In the genomic region with DNA sequence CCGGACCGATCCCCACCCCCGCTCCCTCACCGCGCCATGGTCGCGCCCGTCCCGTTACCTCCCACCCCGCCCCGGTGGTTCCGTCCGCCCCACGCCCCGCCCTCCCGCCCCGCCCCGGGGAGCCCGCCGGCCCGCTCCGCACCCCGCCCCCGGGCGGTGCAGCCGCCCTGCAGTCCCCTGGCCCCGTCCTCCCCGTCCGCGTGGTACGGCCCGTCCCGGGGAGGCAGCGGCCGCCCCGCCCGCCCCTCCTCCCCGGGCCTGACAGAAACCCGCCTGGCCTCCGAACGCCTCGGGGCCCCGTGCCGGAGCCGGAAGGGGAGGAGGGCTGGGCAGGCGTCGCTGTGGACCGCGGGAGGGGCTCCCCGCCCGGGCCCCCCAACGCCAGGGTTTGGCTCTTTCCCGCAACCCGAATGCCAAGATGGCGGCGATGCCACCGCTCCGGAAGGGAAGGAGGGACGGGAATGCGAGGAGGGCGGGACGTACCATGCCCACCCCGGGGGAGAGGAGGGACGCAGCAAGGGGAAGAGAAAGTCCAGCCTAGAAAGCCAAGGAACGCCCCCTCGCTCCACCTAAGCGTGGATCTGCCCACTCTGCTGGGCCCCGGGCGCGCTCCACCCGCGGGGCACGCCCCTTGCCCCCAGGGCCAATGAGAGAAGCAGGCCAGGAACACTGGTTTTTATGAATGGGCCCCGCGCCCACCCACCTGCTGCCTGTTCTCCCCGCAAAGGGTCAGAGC, we compare ENCODE assay signal across 8 cellular contexts.
DNase-seq lines count a peak whose midpoint lies in the region; ATAC-seq and TF ChIP-seq lines count a peak whose summit lies in the region.

PIP4K2B (minus strand) TSS at position 56 of the 736 bp plus-strand sequence. CDS start 132 bp downstream, outside the sequence.

- H3K9me3 Mint-ChIP-seq in central memory CD8-positive, alpha-beta T cell: no peaks in the 10 kb centered on the region

- H3K4me1 Mint-ChIP-seq in central memory CD8-positive, alpha-beta T cell: peaks cover 36% of the 10 kb centered on the region

- ATAC-seq in GM19043 (IDR thresholded peaks at IDR 0.05; ENCODE audit: low read depth, unreplicated experiment): peak; percentile 78
- peak; percentile 84 for ATAC-seq in HG03354 (IDR thresholded peaks at IDR 0.05; ENCODE audit: poor library complexity, severe bottlenecking, unreplicated experiment)
- ATAC-seq in activated CD4-positive, CD25-positive, alpha-beta regulatory T cell treated with anti-CD3 and anti-CD28 coated beads, Interleukin-2, amount 50 U/mL, for 24 hours: peak; percentile 80 to 83
- ATAC-seq in central memory CD8-positive, alpha-beta T cell (replicated peaks; ENCODE audit: extremely low read depth, poor library complexity, severe bottlenecking): peak; percentile 74

- H3K4me3 Mint-ChIP-seq in central memory CD8-positive, alpha-beta T cell: peak within 1 kb of the TSS; percentile 93

- TF ChIP-seq CTCF in AG10803 (conservative IDR thresholded peaks at IDR 0.05; ENCODE audit: low read length): no peak

- H3K27me3 Mint-ChIP-seq in central memory CD8-positive, alpha-beta T cell: no peaks in the 10 kb centered on the region

- peak; percentile 99 for DNase-seq in AG10803 (ENCODE audit: low read depth)
- DNase-seq in NCI-H446 treated with DMSO at 0.1 percent for 48 hours (lab: John Stamatoyannopoulos, UW): peak; percentile 92
- DNase-seq in central memory CD8-positive, alpha-beta T cell (ENCODE audit: low spot score in 2 of 2): peak; percentile 64 to 66
- peak; percentile 99 for DNase-seq in iris pigment epithelial cell (ENCODE audit: low read depth)
- peak; percentile 78 to 89 for DNase-seq in stimulated activated CD4-positive, alpha-beta T cell treated with anti-CD3 and anti-CD28 coated beads, Interleukin-12 subunit alpha, Interleukin-12 subunit beta, amount 100 ng/mL, for 24 hours (ENCODE audit: low read depth in 2 of 2)

- H3K36me3 Mint-ChIP-seq in central memory CD8-positive, alpha-beta T cell (ENCODE audit: insufficient read depth): peaks cover 48% of the 10 kb centered on the region

- peak within 1 kb of the TSS; percentile 93 for H3K4me3 ChIP-seq in AG10803 (ENCODE audit: low read length)

- H3K27ac Mint-ChIP-seq in central memory CD8-positive, alpha-beta T cell (ENCODE audit: low read depth): peak within 1 kb of the TSS; percentile 86

Comparison
In these comparisons a context has a peak if more than half of its experiments do, and no peak if none do; other contexts are left out.
1. Peak in every context shown above with its lines: DNase-seq, ATAC-seq and H3K4me3 ChIP-seq.